Comparison of ENCODE assay signal across 11 cellular contexts in the genomic region with DNA sequence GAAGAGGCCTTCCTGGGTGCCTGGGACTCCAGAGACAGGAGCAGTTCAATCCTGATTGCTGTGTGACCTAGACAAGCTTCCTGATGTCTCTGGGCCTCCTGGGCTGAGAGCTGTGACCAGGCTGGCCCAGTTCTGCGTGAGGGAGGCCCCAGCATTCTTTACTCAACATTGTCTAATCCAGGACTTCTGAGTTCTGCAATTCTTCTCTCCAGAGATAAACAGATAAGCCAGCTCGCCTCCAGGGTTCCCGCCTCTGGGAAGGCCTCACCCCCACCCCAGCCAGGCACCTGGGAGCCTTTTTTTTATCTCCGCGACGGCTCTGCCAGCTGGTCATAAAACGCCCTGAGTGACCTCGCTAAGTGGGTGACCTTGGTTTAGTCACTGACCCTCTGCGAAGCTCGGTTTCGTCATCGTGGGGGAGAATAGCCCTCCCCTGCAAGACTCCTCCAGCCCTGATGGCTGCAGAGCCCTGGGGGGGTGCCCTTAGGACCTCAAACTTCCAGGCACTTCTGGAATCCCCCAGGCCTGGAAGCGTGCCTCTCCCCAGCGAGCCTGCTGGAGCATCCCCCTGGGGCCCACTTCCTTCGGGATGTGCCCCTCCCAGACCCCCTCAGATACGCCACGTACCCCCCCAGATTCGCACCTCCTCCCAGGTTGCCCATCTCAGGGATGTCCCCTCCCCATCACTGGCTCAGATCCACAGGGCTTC. TPM values are rescaled to one million over a fixed set of nuclear protein-coding genes. Genes with fewer than 3 reads are reported as not detected.
A peak's percentile ranks its signal among the peaks of the same experiment; 100 is the strongest.
DNase-seq lines count a peak whose midpoint lies in the region; ATAC-seq and TF ChIP-seq lines count a peak whose summit lies in the region.
"Had no signal": no experiment of that assay in that cellular context is flagged by ENCODE, and none has a peak within 500 bp of the region (broad histone marks: within the 10 kb centered on the region; RNA-seq: fewer than 3 reads in every experiment).

No MANE protein-coding gene starts in this region.

- TF ChIP-seq POLR2A in thyroid gland (IDR thresholded peaks at IDR 0.05), result no peak

- H3F3A ChIP-seq in SK-N-SH (replicated peaks; ENCODE audit: insufficient read depth), result peaks cover 12% of the 10 kb centered on the region

- no peaks in the 10 kb centered on the region for H3K36me3 ChIP-seq in SK-N-SH (replicated peaks in 1 of 2; ENCODE audit: control insufficient read depth in 1 of 2, insufficient read depth in 2 of 2, low read length in 1 of 2)
- H3K36me3 ChIP-seq in thyroid gland, result no peaks in the 10 kb centered on the region

- POLR2A ChIA-PET in SK-N-SH (lab: Yijun Ruan, JAX), result interaction anchor here (0.7 to 0.8 kb wide), 2 partner anchors 15 to 190 kb away, joined by 3 read pairs; no protein-coding TSS in a partner anchor

- TF ChIP-seq EP300 in SK-N-SH (IDR thresholded peaks at IDR 0.05; ENCODE audit: borderline replicate concordance in 1 of 2, low read depth in 1 of 2, low read length in 1 of 2), result 0 out of 4 replicates have a peak, but pooled peaks of 1 of the 2 experiments have one; percentile 29

- H4K20me1 ChIP-seq in SK-N-SH (ENCODE audit: insufficient read depth), result no peaks in the 10 kb centered on the region

- H3K27ac Mint-ChIP-seq in activated naive CD4-positive, alpha-beta T cell treated with anti-CD3 and anti-CD28 coated beads, Interleukin-2, amount 50 U/mL, for 72 hours, result no peak overlapping the region

- no peaks in the 10 kb centered on the region for H3K9me3 Mint-ChIP-seq in activated naive CD4-positive, alpha-beta T cell treated with anti-CD3 and anti-CD28 coated beads, Interleukin-2, amount 50 U/mL, for 72 hours

- H2AFZ ChIP-seq in SK-N-SH (ENCODE audit: low read depth), result no peak overlapping the region

- WGBS in SK-N-SH (ENCODE audit: low lambda C conversion rate), result 28% methylated on average over 12 of the region's 18 CpGs
- WGBS in thyroid gland, 2 donors, result 30 to 41% methylated on average over 9 to 12 of the region's 18 CpGs

- H3K4me2 ChIP-seq in SK-N-SH, result no peak overlapping the region

- H3K36me3 Mint-ChIP-seq in activated naive CD4-positive, alpha-beta T cell treated with anti-CD3 and anti-CD28 coated beads, Interleukin-2, amount 50 U/mL, for 72 hours, result no peaks in the 10 kb centered on the region

- DNase-seq in NCI-H2171 treated with DMSO at 0.1 percent for 48 hours (lab: John Stamatoyannopoulos, UW), result peak; percentile 44
- no peak for DNase-seq in NCI-H2171 (lab: John Stamatoyannopoulos, UW)
- DNase-seq in SK-N-SH, result peak; percentile 67
- peak; percentile 51 to 57 for DNase-seq in thyroid gland
- DNase-seq in stimulated activated CD4-positive, alpha-beta T cell treated with anti-CD3 and anti-CD28 coated beads, Interleukin-2, amount 100 ng/mL, for 48 hours, result no peak
- DNase-seq in activated naive CD4-positive, alpha-beta T cell treated with anti-CD3 and anti-CD28 coated beads, Interleukin-2, amount 50 U/mL, for 72 hours (ENCODE audit: low spot score in 2 of 2), result no peak
- no peak for DNase-seq in SHP77 (lab: John Stamatoyannopoulos, UW)
- DNase-seq: activated CD4-positive, alpha-beta T cell treated with anti-CD3 and anti-CD28 coated beads, Interleukin-2, amount 50 U/mL, for 1 hour; occipital lobe had no signal

- H3K9ac ChIP-seq in SK-N-SH, result no peak overlapping the region

- intact Hi-C loops in thyroid gland (cut with DNase I), result no loop called here

- H3K9me2 ChIP-seq in SK-N-SH, result no peaks in the 10 kb centered on the region

- H3K27me3 ChIP-seq in SK-N-SH (ENCODE audit: insufficient read depth), result no peaks in the 10 kb centered on the region
- no peaks in the 10 kb centered on the region for H3K27me3 ChIP-seq in thyroid gland

- TF ChIP-seq CTCF in SK-N-SH (IDR thresholded peaks at IDR 0.05) (no peak), thyroid gland (IDR thresholded peaks at IDR 0.05) (no peak)

- CTCF ChIA-PET in SK-N-SH (lab: Yijun Ruan, JAX), result interaction anchor here (2.0 kb wide), 2 partner anchors 30 to 35 kb away, joined by 6 to 8 read pairs; no protein-coding TSS in a partner anchor

- H3K27ac ChIP-seq in SK-N-SH (ENCODE audit: low read depth in 2 of 2, low read length in 1 of 2) (no peak overlapping the region), thyroid gland (peak overlapping the region; percentile 44 to 82 (median 71))

- no peaks in the 10 kb centered on the region for H3K79me2 ChIP-seq in SK-N-SH (ENCODE audit: insufficient read depth)

- H3K9me3 ChIP-seq in SK-N-SH (no peaks in the 10 kb centered on the region), iPS-18c (ENCODE audit: control insufficient read depth, insufficient read depth, low read length) (no peaks in the 10 kb centered on the region), thyroid gland (no peaks in the 10 kb centered on the region)

- no peak overlapping the region for H3K4me3 ChIP-seq in SK-N-SH (ENCODE audit: low read depth in 2 of 2, low read length in 1 of 2)
- peak overlapping the region; percentile 28; the same call in 1 of the 2 replicates for H3K4me3 ChIP-seq in iPS-18c (ENCODE audit: insufficient read depth, low read depth, low read length)
- no peak overlapping the region for H3K4me3 ChIP-seq in thyroid gland (replicated peaks in 1 of 3)

- TF ChIP-seq RAD21 in SK-N-SH (IDR thresholded peaks at IDR 0.05; ENCODE audit: low read length), result no peak

- ATAC-seq in activated naive CD4-positive, alpha-beta T cell treated with anti-CD3 and anti-CD28 coated beads, Interleukin-2, amount 50 U/mL, for 72 hours, result no peak

- H3K4me1 ChIP-seq in SK-N-SH (ENCODE audit: control insufficient read depth in 1 of 2, insufficient read depth in 2 of 2, low read depth in 1 of 2, low read length in 1 of 2), result peaks cover 0 to 4% of the 10 kb centered on the region in 2 experiments; a peak in 1 of 4 replicates
- peaks cover 9 to 28% of the 10 kb centered on the region in 2 donors for H3K4me1 ChIP-seq in thyroid gland

TF ChIP-seq in SK-N-SH, 30 proteins besides CTCF, POLR2A, EP300 and RAD21:
- TF ChIP-seq RXRA (IDR thresholded peaks at IDR 0.05; ENCODE audit: borderline replicate concordance, low read depth), result peak; percentile 57; the same call in 1 of the 2 replicates
- TF ChIP-seq FOSL2 (IDR thresholded peaks at IDR 0.05; ENCODE audit: borderline replicate concordance, low read depth), result 0 out of 2 replicates have a peak, but pooled peaks have one; percentile 7
- TF ChIP-seq GABPA (IDR thresholded peaks at IDR 0.05; ENCODE audit: low read depth), result no peak
- TF ChIP-seq, protein P1, sequence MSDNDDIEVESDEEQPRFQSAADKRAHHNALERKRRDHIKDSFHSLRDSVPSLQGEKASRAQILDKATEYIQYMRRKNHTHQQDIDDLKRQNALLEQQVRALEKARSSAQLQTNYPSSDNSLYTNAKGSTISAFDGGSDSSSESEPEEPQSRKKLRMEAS (IDR thresholded peaks at IDR 0.05; ENCODE audit: low read depth), result peak; percentile 39; the same call in 1 of the 2 replicates
- TF ChIP-seq FOXJ3 (CRISPR knock-in tag; IDR thresholded peaks at IDR 0.05), result no peak
- TF ChIP-seq TCF12 (IDR thresholded peaks at IDR 0.05), result peak; percentile 68
- peak; percentile 21; the same call in 1 of the 2 replicates for TF ChIP-seq NFIC (IDR thresholded peaks at IDR 0.05; ENCODE audit: borderline replicate concordance)
- TF ChIP-seq CHD2 (IDR thresholded peaks at IDR 0.05; ENCODE audit: low read length, partially characterized antibody), result no peak
- no peak for TF ChIP-seq ELF1 (IDR thresholded peaks at IDR 0.05)

RNA-seq across cellular contexts. Expression of a gene that starts 1.9 kb away (rescaled TPM):
- 0.86 and 0.92 TPM in 2 replicates for polyA plus RNA-seq in SK-N-SH (2012; rRNA removed)
- polyA plus RNA-seq in SK-N-SH (2012; cell fraction: cytosol; rRNA removed), result 0.40 and 0.50 TPM in 2 replicates
- polyA plus RNA-seq in SK-N-SH (2012; cell fraction: nucleus; rRNA removed), result 0.14 and 0.33 TPM in 2 replicates
- under 1 TPM in 3 of 4 donors, not detected in 1; 0.54 to 0.88 (median 0.78) TPM for total RNA-seq in thyroid gland
- not detected for total RNA-seq in activated naive CD4-positive, alpha-beta T cell treated with anti-CD3 and anti-CD28 coated beads, Interleukin-2, amount 50 U/mL, for 72 hours
- total RNA-seq: occipital lobe, subcutaneous adipose tissue had no signal

RNA-seq across cellular contexts. Expression of a gene that starts 42.2 kb away (rescaled TPM):
- polyA plus RNA-seq in SK-N-SH (2012; rRNA removed), result 2.0 and 3.2 TPM in 2 replicates
- polyA plus RNA-seq in SK-N-SH (2012; cell fraction: cytosol; rRNA removed), result 1.0 and 2.3 TPM in 2 replicates
- 10.9 and 13.2 TPM in 2 replicates for polyA plus RNA-seq in SK-N-SH (2012; cell fraction: nucleus; rRNA removed)
- 1 to 10 TPM; 3.0 to 7.1 (median 4.6) TPM for total RNA-seq in thyroid gland
- 1 to 10 TPM; 2.9 to 9.5 TPM for total RNA-seq in activated naive CD4-positive, alpha-beta T cell treated with anti-CD3 and anti-CD28 coated beads, Interleukin-2, amount 50 U/mL, for 72 hours
- total RNA-seq: subcutaneous adipose tissue had no signal

RNA-seq across cellular contexts. Expression of a gene that starts 52.7 kb away (rescaled TPM):
- polyA plus RNA-seq in SK-N-SH (2012; rRNA removed), result not detected in 2 replicates
- polyA plus RNA-seq in SK-N-SH (2012; cell fraction: cytosol; rRNA removed), result not detected in 2 replicates
- polyA plus RNA-seq in SK-N-SH (2012; cell fraction: nucleus; rRNA removed), result not detected in 2 replicates
- total RNA-seq in thyroid gland, result under 1 TPM in 1 of 4 donors, not detected in 3; 0.67 TPM
- not detected for total RNA-seq in activated naive CD4-positive, alpha-beta T cell treated with anti-CD3 and anti-CD28 coated beads, Interleukin-2, amount 50 U/mL, for 72 hours
- total RNA-seq: occipital lobe, subcutaneous adipose tissue had no signal

Comparison
In these comparisons a context has a peak if more than half of its experiments do, and no peak if none do; other contexts are left out.
1. DNase-seq: peak in NCI-H2171 treated with DMSO at 0.1 percent for 48 hours (single experiment), SK-N-SH (single experiment) and thyroid gland (2 of 2); none in NCI-H2171 (single experiment), stimulated activated CD4-positive, alpha-beta T cell treated with anti-CD3 and anti-CD28 coated beads, Interleukin-2, amount 100 ng/mL, for 48 hours (0 of 2), activated naive CD4-positive, alpha-beta T cell treated with anti-CD3 and anti-CD28 coated beads, Interleukin-2, amount 50 U/mL, for 72 hours (0 of 2) and SHP77 (0 of 2).
2. H3K27ac ChIP-seq: peak in thyroid gland (3 of 3); none in SK-N-SH (0 of 2).